In genomic region chr15:76309561-76310330, GRCh38 we compare ENCODE assay signal across 1 cellular context.
TF ChIP-seq lines count a peak whose summit lies in the region.

No MANE protein-coding gene starts in this region.

TF ChIP-seq in IMR-90, 13 proteins besides CTCF, POLR2A, EP300 and RAD21 (continued from another document):
- TF ChIP-seq ELK1 (IDR thresholded peaks at IDR 0.05; ENCODE audit: borderline replicate concordance, low read depth, low read length) (no peak), SMC3 (IDR thresholded peaks at IDR 0.05; ENCODE audit: low read depth, low read length) (no peak), MXI1 (IDR thresholded peaks at IDR 0.05; ENCODE audit: borderline replicate concordance, low read depth, low read length) (no peak), RCOR1 (IDR thresholded peaks at IDR 0.05; ENCODE audit: insufficient replicate concordance, low read length) (no peak), USF2 (IDR thresholded peaks at IDR 0.05; ENCODE audit: low read depth, low read length) (no peak), BHLHE40 (IDR thresholded peaks at IDR 0.05; ENCODE audit: low read depth, low read length) (no peak), CEBPB (IDR thresholded peaks at IDR 0.05; ENCODE audit: low read depth, low read length) (no peak)
